In the genomic region with DNA sequence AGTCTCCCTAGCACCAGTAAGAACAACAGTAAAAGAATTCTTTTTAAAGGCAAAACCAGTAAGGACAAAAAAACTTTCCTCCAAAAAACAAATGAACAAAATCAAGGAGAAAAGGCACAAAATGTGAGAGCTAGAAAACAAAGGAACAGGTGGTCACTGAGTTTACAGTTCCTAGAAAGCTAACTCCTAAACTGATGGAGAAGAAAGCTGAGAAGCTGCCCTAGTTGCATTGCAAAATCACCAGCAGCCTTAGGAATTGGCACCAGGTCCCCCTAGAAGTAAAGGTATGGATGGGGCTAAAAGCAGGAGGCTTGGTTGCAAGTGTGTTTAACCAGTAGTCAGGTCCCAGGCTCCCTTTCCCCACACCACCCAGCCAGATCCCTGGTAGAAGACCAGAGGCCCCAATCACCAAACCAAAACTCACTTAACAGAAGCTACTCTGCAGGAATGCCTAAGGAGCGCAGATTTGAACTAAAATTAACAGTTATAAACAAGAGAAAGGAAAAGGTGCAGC, we compare ENCODE assay signal across 1 cellular context.
TF ChIP-seq lines count a peak whose summit lies in the region.

No MANE protein-coding gene starts in this region.

TF ChIP-seq in HepG2, 621 proteins besides CTCF, POLR2A, EP300 and RAD21:
- TF ChIP-seq BCL6 (CRISPR knock-in tag; IDR thresholded peaks at IDR 0.05): peak; percentile 88
- TF ChIP-seq ESRRA (CRISPR knock-in tag; IDR thresholded peaks at IDR 0.05; ENCODE audit: low read depth): no peak
